Comparison of ENCODE assay signal across 8 cellular contexts in genomic region chr16:75011634-75012307, GRCh38. TPM values are rescaled to one million over a fixed set of nuclear protein-coding genes. Genes with fewer than 3 reads are reported as not detected.
DNase-seq lines count a peak whose midpoint lies in the region; ATAC-seq and TF ChIP-seq lines count a peak whose summit lies in the region.

No MANE protein-coding gene starts in this region.

- H3K4me1 ChIP-seq in SK-N-SH (ENCODE audit: control insufficient read depth in 1 of 2, insufficient read depth in 2 of 2, low read depth in 1 of 2, low read length in 1 of 2), result peaks cover 11 to 25% of the 10 kb centered on the region in 2 experiments; a peak in 3 of 4 replicates

- H3K4me3 Mint-ChIP-seq in activated CD4-positive, alpha-beta T cell treated with anti-CD3 and anti-CD28 coated beads for 36 hours, result peak overlapping the region; percentile 54
- H3K4me3 Mint-ChIP-seq in mesothelial cell of epicardium, result no peak overlapping the region

- no peak for TF ChIP-seq EP300 in SK-N-SH (IDR thresholded peaks at IDR 0.05; ENCODE audit: borderline replicate concordance in 1 of 2, low read depth in 1 of 2, low read length in 1 of 2)

- POLR2A ChIA-PET in activated CD4-positive, alpha-beta T cell treated with anti-CD3 and anti-CD28 coated beads for 36 hours (lab: Charles Lee), result interaction anchor here (0.6 to 2.3 kb wide), 12 partner anchors 10 to 630 kb away, joined by 3 to 10 read pairs (median 4); partner anchors contain the start of genes WDR59 and ZNRF1
- POLR2A ChIA-PET in SK-N-SH (lab: Yijun Ruan, JAX), result interaction anchor here (0.6 kb wide), 1 partner anchor 272 kb away, joined by 3 read pairs; no protein-coding TSS in a partner anchor

- H3K9me2 ChIP-seq in SK-N-SH, result no peaks in the 10 kb centered on the region

- intact Hi-C loops in activated CD4-positive, alpha-beta T cell treated with anti-CD3 and anti-CD28 coated beads for 36 hours (cut with DNase I, micrococcal nuclease), result loop anchor here (1.0 to 5.0 kb wide), 6 partner anchors 11 to 87 kb away; no protein-coding TSS in a partner anchor

- TF ChIP-seq RAD21 in SK-N-SH (IDR thresholded peaks at IDR 0.05; ENCODE audit: low read length), result no peak

- H3K4me3 ChIP-seq in SK-N-SH (ENCODE audit: low read depth in 2 of 2, low read length in 1 of 2), result no peak overlapping the region

- peaks cover 92% of the 10 kb centered on the region for H3K79me2 ChIP-seq in SK-N-SH (ENCODE audit: insufficient read depth)

- H3K4me2 ChIP-seq in SK-N-SH, result peak overlapping the region; percentile 65

- TF ChIP-seq CTCF in SK-N-SH (IDR thresholded peaks at IDR 0.05) (no peak), mesothelial cell of epicardium (IDR thresholded peaks at IDR 0.05; ENCODE audit: unreplicated experiment) (no peak)

- H3K9me3 ChIP-seq in SK-N-SH, result no peaks in the 10 kb centered on the region

- 40% methylated on average over 3 of the region's 3 CpGs for WGBS in SK-N-SH (ENCODE audit: low lambda C conversion rate)

- CTCF ChIA-PET in activated CD4-positive, alpha-beta T cell treated with anti-CD3 and anti-CD28 coated beads for 36 hours (lab: Charles Lee), result interaction anchor here (0.5 to 3.5 kb wide), 16 partner anchors 10 to 149 kb away, joined by 3 to 37 read pairs (median 5); partner anchors contain the start of genes WDR59 and ZNRF1
- CTCF ChIA-PET in SK-N-SH (lab: Yijun Ruan, JAX), result interaction anchor here (1.9 to 5.4 kb wide), 2 partner anchors 13 to 99 kb away, joined by 6 to 30 read pairs; partner anchors contain the start of gene ZNRF1

- peaks cover 2% of the 10 kb centered on the region for H3K36me3 Mint-ChIP-seq in activated CD4-positive, alpha-beta T cell treated with anti-CD3 and anti-CD28 coated beads for 36 hours (ENCODE audit: low read depth)
- H3K36me3 Mint-ChIP-seq in mesothelial cell of epicardium, result peaks cover 8% of the 10 kb centered on the region

- H3K27ac ChIP-seq in SK-N-SH (ENCODE audit: low read depth in 2 of 2, low read length in 1 of 2) (peak overlapping the region; percentile 68 to 77), caudate nucleus (ENCODE audit: low read depth, low read length) (peak overlapping the region; percentile 53), temporal lobe (ENCODE audit: low read depth, low read length) (peak overlapping the region; percentile 74)

- H3K27ac Mint-ChIP-seq in activated CD4-positive, alpha-beta T cell treated with anti-CD3 and anti-CD28 coated beads for 36 hours, result peak overlapping the region; percentile 90
- H3K27ac Mint-ChIP-seq in mesothelial cell of epicardium, result peak overlapping the region; percentile 52

- 0 out of 2 replicates have a peak overlapping the region, but pooled peaks have one; percentile 0 for H2AFZ ChIP-seq in SK-N-SH (ENCODE audit: low read depth)

- H3K4me1 Mint-ChIP-seq in activated CD4-positive, alpha-beta T cell treated with anti-CD3 and anti-CD28 coated beads for 36 hours, result peaks cover 57% of the 10 kb centered on the region
- H3K4me1 Mint-ChIP-seq in mesothelial cell of epicardium, result peaks cover 19% of the 10 kb centered on the region

- H3K36me3 ChIP-seq in SK-N-SH (replicated peaks in 1 of 2; ENCODE audit: control insufficient read depth in 1 of 2, insufficient read depth in 2 of 2, low read length in 1 of 2), result peaks cover 0 to 3% of the 10 kb centered on the region in 2 experiments

- peaks cover 21% of the 10 kb centered on the region for H3F3A ChIP-seq in SK-N-SH (replicated peaks; ENCODE audit: insufficient read depth)

- ATAC-seq in activated CD4-positive, alpha-beta T cell treated with anti-CD3 and anti-CD28 coated beads for 36 hours, result peak; percentile 92
- ATAC-seq in HG02938 (IDR thresholded peaks at IDR 0.05; ENCODE audit: unreplicated experiment), result peak; percentile 80

- DNase-seq in activated CD4-positive, alpha-beta T cell treated with anti-CD3 and anti-CD28 coated beads for 36 hours, result peak; percentile 77
- no peak for DNase-seq in activated CD4-positive, alpha-beta T cell treated with anti-CD3 and anti-CD28 coated beads for 1 hour
- no peak for DNase-seq in SK-N-SH
- DNase-seq in caudate nucleus (lab: John Stamatoyannopoulos, UW), result peak in 23 of 61 donors; percentile 2 to 75 (median 18)
- DNase-seq in mesothelial cell of epicardium (ENCODE audit: low spot score in 2 of 2, unreplicated experiment in 2 of 2), result no peak
- DNase-seq in NCI-H1436 (lab: John Stamatoyannopoulos, UW), result no peak

- H4K20me1 ChIP-seq in SK-N-SH (ENCODE audit: insufficient read depth), result peaks cover 9% of the 10 kb centered on the region

- peak overlapping the region; percentile 13; the same call in 1 of the 2 replicates for H3K9ac ChIP-seq in SK-N-SH

- H3K9me3 Mint-ChIP-seq in activated CD4-positive, alpha-beta T cell treated with anti-CD3 and anti-CD28 coated beads for 36 hours (ENCODE audit: low read depth), result no peaks in the 10 kb centered on the region
- H3K9me3 Mint-ChIP-seq in mesothelial cell of epicardium, result no peaks in the 10 kb centered on the region

- no peaks in the 10 kb centered on the region for H3K27me3 Mint-ChIP-seq in activated CD4-positive, alpha-beta T cell treated with anti-CD3 and anti-CD28 coated beads for 36 hours
- H3K27me3 Mint-ChIP-seq in mesothelial cell of epicardium (ENCODE audit: low read depth), result no peaks in the 10 kb centered on the region

- H3K27me3 ChIP-seq in SK-N-SH (ENCODE audit: insufficient read depth), result no peaks in the 10 kb centered on the region

TF ChIP-seq in SK-N-SH, 30 proteins besides CTCF, POLR2A, EP300 and RAD21 (continues in another document):
- TF ChIP-seq FOSL2 (IDR thresholded peaks at IDR 0.05; ENCODE audit: borderline replicate concordance, low read depth), result peak; percentile 61; the same call in 1 of the 2 replicates
- 0 out of 2 replicates have a peak, but pooled peaks have one; percentile 15 for TF ChIP-seq TCF12 (IDR thresholded peaks at IDR 0.05)
- TF ChIP-seq YY1 (IDR thresholded peaks at IDR 0.05; ENCODE audit: low read depth), result 0 out of 2 replicates have a peak, but pooled peaks have one; percentile 14
- TF ChIP-seq FOXJ3 (CRISPR knock-in tag; IDR thresholded peaks at IDR 0.05), result no peak
- TF ChIP-seq MXI1 (IDR thresholded peaks at IDR 0.05; ENCODE audit: low read depth, low read length), result no peak
- TF ChIP-seq PBX3 (IDR thresholded peaks at IDR 0.05), result no peak; the same call in none of the 2 replicates
- no peak for TF ChIP-seq USF1 (IDR thresholded peaks at IDR 0.05; ENCODE audit: borderline replicate concordance, low read depth)
- no peak for TF ChIP-seq REST (IDR thresholded peaks at IDR 0.05; ENCODE audit: low read depth, low read length)
- TF ChIP-seq JUND (IDR thresholded peaks at IDR 0.05), result peak; percentile 54

RNA-seq across cellular contexts. Expression of gene ZNRF1, which starts 12.9 kb away (rescaled TPM):
- total RNA-seq in activated CD4-positive, alpha-beta T cell treated with anti-CD3 and anti-CD28 coated beads for 36 hours, result 10 to 100 TPM; 35.2 to 42.9 TPM
- polyA plus RNA-seq in SK-N-SH (2012; rRNA removed), result 20.6 and 23.7 TPM in 2 replicates
- 18.6 and 19.8 TPM in 2 replicates for polyA plus RNA-seq in SK-N-SH (2012; cell fraction: cytosol; rRNA removed)
- 35.4 and 43.3 TPM in 2 replicates for polyA plus RNA-seq in SK-N-SH (2012; cell fraction: nucleus; rRNA removed)
- total RNA-seq in mesothelial cell of epicardium (52.9 to 55.0 TPM (median 53.1 TPM) in 3 replicates), temporal lobe (24.3 TPM)

RNA-seq across cellular contexts. Expression of gene WDR59, which starts 26.8 kb away (rescaled TPM):
- 10 to 100 TPM; 69.2 to 91.4 TPM for total RNA-seq in activated CD4-positive, alpha-beta T cell treated with anti-CD3 and anti-CD28 coated beads for 36 hours
- 48.2 and 60.2 TPM in 2 replicates for polyA plus RNA-seq in SK-N-SH (2012; rRNA removed)
- polyA plus RNA-seq in SK-N-SH (2012; cell fraction: cytosol; rRNA removed), result 27.2 and 30.0 TPM in 2 replicates
- polyA plus RNA-seq in SK-N-SH (2012; cell fraction: nucleus; rRNA removed), result 164 and 199 TPM in 2 replicates
- total RNA-seq in mesothelial cell of epicardium (115 to 134 TPM (median 127 TPM) in 3 replicates), temporal lobe (21.9 TPM)
